9 cellular contexts compared by ENCODE assay signal in the genomic region with DNA sequence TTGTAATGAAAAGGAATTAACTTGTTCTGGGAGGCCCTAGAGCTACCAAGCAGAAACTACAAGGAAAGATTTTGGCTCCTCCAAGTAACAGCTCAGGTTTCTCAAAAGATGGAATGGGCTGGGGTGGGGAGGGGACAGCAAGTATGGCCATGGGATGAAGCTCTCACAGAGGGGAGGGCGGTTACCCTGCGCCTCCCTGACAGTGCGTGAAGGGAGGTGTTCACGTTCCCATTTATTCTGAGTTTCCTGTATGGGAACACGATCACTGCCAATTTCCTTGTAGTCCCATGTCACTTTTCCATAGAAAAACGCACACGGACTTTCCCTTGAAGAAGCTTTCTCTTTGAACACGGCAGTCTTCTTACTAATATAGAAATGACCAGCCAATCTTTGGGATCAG. TPM values are rescaled to one million over a fixed set of nuclear protein-coding genes. Genes with fewer than 3 reads are reported as not detected.
DNase-seq lines count a peak whose midpoint lies in the region; ATAC-seq and TF ChIP-seq lines count a peak whose summit lies in the region.
"Had no signal": no experiment of that assay in that cellular context is flagged by ENCODE, and none has a peak within 500 bp of the region (broad histone marks: within the 10 kb centered on the region; RNA-seq: fewer than 3 reads in every experiment).

No MANE protein-coding gene starts in this region.

- no peaks in the 10 kb centered on the region for H3K9me3 ChIP-seq in hepatocyte (ENCODE audit: low read depth)

- H3K36me3 Mint-ChIP-seq in GM23338 (ENCODE audit: low read depth) = peaks cover 27% of the 10 kb centered on the region
- H3K36me3 Mint-ChIP-seq in activated B cell treated with CpG ODN at 0.5 μM for 24 hours (ENCODE audit: low read depth) = peaks cover 9% of the 10 kb centered on the region

- H3K4me1 ChIP-seq in GM23338 (ENCODE audit: insufficient read depth) (peaks cover 66% of the 10 kb centered on the region), hepatocyte (ENCODE audit: insufficient read depth) (peaks cover 29% of the 10 kb centered on the region)

- POLR2A ChIA-PET in activated B cell treated with CpG ODN at 0.5 μM for 24 hours (lab: Charles Lee) = interaction anchor here (0.9 to 8.1 kb wide), 12 partner anchors 11 to 329 kb away, joined by 3 to 106 read pairs (median 6); partner anchors contain the start of gene CDC42EP3

- peak overlapping the region; percentile 60 for H3K4me2 ChIP-seq in GM23338
- H3K4me2 ChIP-seq in hepatocyte = peak overlapping the region; percentile 46

- H3K36me3 ChIP-seq in GM23338 (ENCODE audit: insufficient read depth) (no peaks in the 10 kb centered on the region), hepatocyte (replicated peaks; ENCODE audit: insufficient read depth, low read depth) (no peaks in the 10 kb centered on the region)

- H3K27ac ChIP-seq in GM23338 (ENCODE audit: low read depth) (peak overlapping the region; percentile 36; the same call in 1 of the 2 replicates), hepatocyte (peak overlapping the region; percentile 10)

- H3K9me3 Mint-ChIP-seq in GM23338 (no peaks in the 10 kb centered on the region), activated B cell treated with CpG ODN at 0.5 μM for 24 hours (no peaks in the 10 kb centered on the region)
- no peaks in the 10 kb centered on the region for H3K9me3 Mint-ChIP-seq in stimulated activated naive CD8-positive, alpha-beta T cell treated with anti-CD3 and anti-CD28 coated beads, Interleukin-15, amount 100 ng/mL, for 72 hours

- H3K4me3 ChIP-seq in GM23338 (peak overlapping the region; percentile 36), hepatocyte (no peak overlapping the region)

- WGBS in hepatocyte (ENCODE audit: low lambda C conversion rate, missing lambda C conversion rate) = 89% methylated on average over 8 of the region's 8 CpGs

- H3K79me2 ChIP-seq in GM23338 (replicated peaks; ENCODE audit: insufficient read depth) (peaks cover 75% of the 10 kb centered on the region), hepatocyte (peaks cover 87% of the 10 kb centered on the region)

- H3K4me3 Mint-ChIP-seq in GM23338 (peak overlapping the region; percentile 58), activated B cell treated with CpG ODN at 0.5 μM for 24 hours (peak overlapping the region; percentile 67)
- peak overlapping the region; percentile 48 to 66 for H3K4me3 Mint-ChIP-seq in stimulated activated naive CD8-positive, alpha-beta T cell treated with anti-CD3 and anti-CD28 coated beads, Interleukin-15, amount 100 ng/mL, for 72 hours

- peaks cover 80% of the 10 kb centered on the region for H3K4me1 Mint-ChIP-seq in GM23338
- peaks cover 96% of the 10 kb centered on the region for H3K4me1 Mint-ChIP-seq in activated B cell treated with CpG ODN at 0.5 μM for 24 hours
- H3K4me1 Mint-ChIP-seq in stimulated activated naive CD8-positive, alpha-beta T cell treated with anti-CD3 and anti-CD28 coated beads, Interleukin-15, amount 100 ng/mL, for 72 hours = peaks cover 99% of the 10 kb centered on the region

- intact Hi-C loops in activated B cell treated with CpG ODN at 0.5 μM for 24 hours (cut with micrococcal nuclease) = loop anchor here (1.0 to 5.0 kb wide), 4 partner anchors 30 to 1468 kb away; partner anchors contain the start of gene SOS1

- H3K27me3 Mint-ChIP-seq in GM23338 (ENCODE audit: insufficient read depth, low read depth, poor library complexity) (peaks cover 6% of the 10 kb centered on the region), activated B cell treated with CpG ODN at 0.5 μM for 24 hours (no peaks in the 10 kb centered on the region)
- H3K27me3 Mint-ChIP-seq in stimulated activated naive CD8-positive, alpha-beta T cell treated with anti-CD3 and anti-CD28 coated beads, Interleukin-15, amount 100 ng/mL, for 72 hours = no peaks in the 10 kb centered on the region

- H2AFZ ChIP-seq in GM23338 = no peak overlapping the region
- H2AFZ ChIP-seq in hepatocyte = no peak overlapping the region

- no peak for TF ChIP-seq CTCF in GM23338 (conservative IDR thresholded peaks at IDR 0.05; ENCODE audit: low read depth in 2 of 2)
- no peak for TF ChIP-seq CTCF in activated B cell treated with CpG ODN at 0.5 μM for 24 hours (IDR thresholded peaks at IDR 0.05)
- no peak for TF ChIP-seq CTCF in hepatocyte (IDR thresholded peaks at IDR 0.05; ENCODE audit: poor library complexity)

- H3F3A ChIP-seq in GM23338 (replicated peaks; ENCODE audit: low read depth) = peaks cover 11% of the 10 kb centered on the region

- peak; percentile 35 for DNase-seq in GM23338 (ENCODE audit: low spot score)
- no peak for DNase-seq in activated B cell treated with CpG ODN at 0.5 μM for 24 hours
- no peak for DNase-seq in hepatocyte (ENCODE audit: low spot score)
- no peak for DNase-seq in stimulated activated naive CD8-positive, alpha-beta T cell treated with anti-CD3 and anti-CD28 coated beads, Interleukin-15, amount 100 ng/mL, for 72 hours
- no peak for DNase-seq in cortex of kidney (lab: John Stamatoyannopoulos, UW)
- DNase-seq in RPMI8226 = no peak
- DNase-seq: NCI-H2227 treated with DMSO at 0.1 percent for 48 hours; stimulated activated CD4-positive, alpha-beta T cell treated with anti-CD3 and anti-CD28 coated beads, Interleukin-4, amount 100 ng/mL, for 24 hours had no signal

- CTCF ChIA-PET in activated B cell treated with CpG ODN at 0.5 μM for 24 hours (lab: Charles Lee) = interaction anchor here (0.7 to 1.3 kb wide), 5 partner anchors 16 to 276 kb away, joined by 3 to 5 read pairs (median 3); no protein-coding TSS in a partner anchor

- peaks cover 10% of the 10 kb centered on the region for H3K27me3 ChIP-seq in GM23338 (ENCODE audit: insufficient read depth)
- H3K27me3 ChIP-seq in hepatocyte = no peaks in the 10 kb centered on the region

- no peaks in the 10 kb centered on the region for H3K9me2 ChIP-seq in GM23338 (ENCODE audit: insufficient read depth)
- H3K9me2 ChIP-seq in hepatocyte (replicated peaks; ENCODE audit: insufficient read depth) = no peaks in the 10 kb centered on the region

- peak overlapping the region; percentile 67; the same call in 1 of the 2 replicates for H3K27ac Mint-ChIP-seq in GM23338
- H3K27ac Mint-ChIP-seq in activated B cell treated with CpG ODN at 0.5 μM for 24 hours = peak overlapping the region; percentile 78
- peak overlapping the region in 1 of 2 donors; percentile 85 for H3K27ac Mint-ChIP-seq in stimulated activated naive CD8-positive, alpha-beta T cell treated with anti-CD3 and anti-CD28 coated beads, Interleukin-15, amount 100 ng/mL, for 72 hours

- H4K20me1 ChIP-seq in GM23338 (replicated peaks; ENCODE audit: insufficient read depth) (peaks cover 4% of the 10 kb centered on the region; the same call in 1 of the 2 replicates), hepatocyte (ENCODE audit: insufficient read depth, poor library complexity, severe bottlenecking) (peaks cover 12% of the 10 kb centered on the region)

- ATAC-seq in GM23338 (peak; percentile 28), activated B cell treated with CpG ODN at 0.5 μM for 24 hours (ENCODE audit: low read depth) (no peak), HG03097 (IDR thresholded peaks at IDR 0.05; ENCODE audit: low FRiP score, unreplicated experiment) (no peak)
- ATAC-seq in stimulated activated naive CD8-positive, alpha-beta T cell treated with anti-CD3 and anti-CD28 coated beads, Interleukin-15, amount 100 ng/mL, for 72 hours = no peak

TF ChIP-seq in GM23338, 12 proteins besides CTCF, POLR2A, EP300 and RAD21 (continues in another document):
- TF ChIP-seq CREB1 (CRISPR knock-in tag; IDR thresholded peaks at IDR 0.05; ENCODE audit: low read depth) (no peak), EZH2phosphoT487 (IDR thresholded peaks at IDR 0.05; ENCODE audit: unreplicated experiment) (no peak), STAT1 (IDR thresholded peaks at IDR 0.05; ENCODE audit: unreplicated experiment) (no peak), POLR2AphosphoS5 (IDR thresholded peaks at IDR 0.05; ENCODE audit: low read depth) (no peak), NANOG (IDR thresholded peaks at IDR 0.05; ENCODE audit: borderline replicate concordance) (no peak), JUNB (IDR thresholded peaks at IDR 0.05; ENCODE audit: unreplicated experiment) (no peak), EZH2 (IDR thresholded peaks at IDR 0.05; ENCODE audit: low read depth, unreplicated experiment) (no peak)
- TF ChIP-seq, protein P1, sequence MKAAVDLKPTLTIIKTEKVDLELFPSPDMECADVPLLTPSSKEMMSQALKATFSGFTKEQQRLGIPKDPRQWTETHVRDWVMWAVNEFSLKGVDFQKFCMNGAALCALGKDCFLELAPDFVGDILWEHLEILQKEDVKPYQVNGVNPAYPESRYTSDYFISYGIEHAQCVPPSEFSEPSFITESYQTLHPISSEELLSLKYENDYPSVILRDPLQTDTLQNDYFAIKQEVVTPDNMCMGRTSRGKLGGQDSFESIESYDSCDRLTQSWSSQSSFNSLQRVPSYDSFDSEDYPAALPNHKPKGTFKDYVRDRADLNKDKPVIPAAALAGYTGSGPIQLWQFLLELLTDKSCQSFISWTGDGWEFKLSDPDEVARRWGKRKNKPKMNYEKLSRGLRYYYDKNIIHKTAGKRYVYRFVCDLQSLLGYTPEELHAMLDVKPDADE (IDR thresholded peaks at IDR 0.05) = no peak

RNA-seq across cellular contexts. Expression of gene CDC42EP3, which starts 17.0 kb away (rescaled TPM):
- total RNA-seq in GM23338 (2014; rRNA removed; shearing (Covaris generic)) = 23.2 and 31.4 TPM in 2 replicates
- polyA plus RNA-seq in GM23338 (2016; fragmentation: Nextera tagmentation; extraction: Ambion mirVana) = 22.9 and 31.4 TPM in 2 replicates
- total RNA-seq in activated B cell treated with CpG ODN at 0.5 μM for 24 hours = 33.2 and 33.3 TPM in 2 replicates
- 19.3 and 26.4 TPM in 2 replicates for total RNA-seq in hepatocyte
- 31.7 and 33.0 TPM in 2 replicates for polyA plus RNA-seq in hepatocyte
